In genomic region chr13:46270416-46270815, GRCh38 we compare ENCODE assay signal across 33 cellular contexts. TPM values are rescaled to one million over a fixed set of nuclear protein-coding genes. Genes with fewer than 3 reads are reported as not detected.
"Had no signal": no experiment of that assay in that cellular context is flagged by ENCODE, and none has a peak within 500 bp of the region (broad histone marks: within the 10 kb centered on the region; RNA-seq: fewer than 3 reads in every experiment).

No MANE protein-coding gene starts in this region.

- H3K9me3 ChIP-seq: ascending aorta, breast epithelium, colonic mucosa, esophagus squamous epithelium, gastroesophageal sphincter, heart right ventricle had no signal

- H3K27ac ChIP-seq: ascending aorta, breast epithelium, cardiac muscle cell, colonic mucosa, epithelial cell of prostate, esophagus squamous epithelium, gastroesophageal sphincter, heart right ventricle had no signal

- H3K4me3 ChIP-seq: ascending aorta, breast epithelium, cardiac muscle cell, colonic mucosa, esophagus squamous epithelium, gastroesophageal sphincter, heart right ventricle had no signal

- H3K27me3 ChIP-seq: ascending aorta, breast epithelium, cardiac muscle cell, colonic mucosa, gastroesophageal sphincter had no signal

- H3K36me3 ChIP-seq: ascending aorta, breast epithelium, cardiac muscle cell, colonic mucosa, esophagus squamous epithelium, gastroesophageal sphincter, heart right ventricle had no signal

- FAIRE-seq: endometrium, endothelial cell of umbilical vein had no signal

- ATAC-seq: activated naive CD4-positive, alpha-beta T cell treated with anti-CD3 and anti-CD28 coated beads, Interleukin-2, amount 50 U/mL, for 72 hours; activated T-cell treated with anti-CD3 and anti-CD28 coated beads, Interleukin-2, amount 50 U/mL, for 72 hours; gastroesophageal sphincter; heart right ventricle; T-helper 17 cell had no signal

- H3K4me1 ChIP-seq: ascending aorta, breast epithelium, colonic mucosa, esophagus squamous epithelium, gastroesophageal sphincter, heart right ventricle had no signal

- DNase-seq: activated CD4-positive, alpha-beta memory T cell treated with anti-CD3 and anti-CD28 coated beads, Interleukin-2, amount 10 ng/mL, durations not matched to agents 7 days and 5 days; activated CD4-positive, alpha-beta T cell treated with anti-CD3 and anti-CD28 coated beads for 4 hours; activated CD4-positive, alpha-beta T cell treated with anti-CD3 and anti-CD28 coated beads, Interleukin-2, amount 10 ng/mL, durations not matched to agents 7 days and 5 days; activated CD4-positive, alpha-beta T cell treated with anti-CD3 and anti-CD28 coated beads, Interleukin-2, amount 50 U/mL, for 4 hours; activated CD4-positive, CD25-positive, alpha-beta regulatory T cell; activated CD4-positive, CD25-positive, alpha-beta regulatory T cell treated with anti-CD3 and anti-CD28 coated beads, Interleukin-2, amount 50 U/mL, for 72 hours; activated CD8-positive, alpha-beta memory T cell treated with anti-CD3 and anti-CD28 coated beads, Interleukin-2, amount 50 U/mL, for 48 hours; activated gamma-delta T cell; activated naive CD4-positive, alpha-beta T cell; activated naive CD4-positive, alpha-beta T cell treated with anti-CD3 and anti-CD28 coated beads, Interleukin-2, amount 10 ng/mL, durations not matched to agents 7 days and 5 days; activated naive CD8-positive, alpha-beta T cell treated with anti-CD3 and anti-CD28 coated beads, Interleukin-2, amount 10 ng/mL, durations not matched to agents 7 days and 5 days; activated T-cell treated with anti-CD3 and anti-CD28 coated beads for 4 hours; activated T-cell treated with anti-CD3 and anti-CD28 coated beads, Interleukin-2, amount 50 U/mL, for 24 hours; activated T-cell treated with anti-CD3 and anti-CD28 coated beads, Interleukin-2, amount 50 U/mL, for 72 hours; central memory CD4-positive, alpha-beta T cell; cerebellar nuclear complex; colonic mucosa; effector CD8-positive, alpha-beta T cell; esophagus squamous epithelium; foreskin melanocyte; heart right ventricle; T-helper 17 cell; T1000 had no signal

RNA-seq across cellular contexts. Expression of gene LRRC63, which starts 58.7 kb away (rescaled TPM):
- total RNA-seq: ascending aorta, colonic mucosa, endothelial cell of umbilical vein, esophagus squamous epithelium, fibroblast of villous mesenchyme, gastroesophageal sphincter had no signal
- polyA plus RNA-seq: fibroblast of lung had no signal
